ENCODE assay signal across 19 cellular contexts in genomic region chr20:35709269-35709668, GRCh38. TPM values are rescaled to one million over a fixed set of nuclear protein-coding genes. Genes with fewer than 3 reads are reported as not detected.
A peak's percentile ranks its signal among the peaks of the same experiment; 100 is the strongest.
DNase-seq lines count a peak whose midpoint lies in the region; ATAC-seq and TF ChIP-seq lines count a peak whose summit lies in the region.
"Had no signal": no experiment of that assay in that cellular context is flagged by ENCODE, and none has a peak within 500 bp of the region (broad histone marks: within the 10 kb centered on the region; RNA-seq: fewer than 3 reads in every experiment).

No MANE protein-coding gene starts in this region.

- H4K20me1 ChIP-seq in SK-N-SH (ENCODE audit: insufficient read depth) (peaks cover 91% of the 10 kb centered on the region), OCI-LY7 (ENCODE audit: insufficient read depth, low read length) (peaks cover 36% of the 10 kb centered on the region)

- peaks cover 93% of the 10 kb centered on the region for H3K79me2 ChIP-seq in SK-N-SH (ENCODE audit: insufficient read depth)
- peaks cover 79% of the 10 kb centered on the region for H3K79me2 ChIP-seq in OCI-LY7 (ENCODE audit: insufficient read depth, low read depth, low read length)

- TF ChIP-seq RAD21 in SK-N-SH (IDR thresholded peaks at IDR 0.05; ENCODE audit: low read length): no peak

- H3K27me3 Mint-ChIP-seq in chondrocyte (ENCODE audit: low read depth): no peaks in the 10 kb centered on the region

- H2AFZ ChIP-seq in SK-N-SH (ENCODE audit: low read depth) (no peak overlapping the region), OCI-LY7 (ENCODE audit: low read length) (no peak overlapping the region)

- intact Hi-C loops in Right ventricle myocardium inferior (cut with DNase I): no loop called here
- intact Hi-C loops in OCI-LY7 (cut with micrococcal nuclease; ENCODE audit: unreplicated experiment): no loop called here

- H3K4me3 Mint-ChIP-seq in chondrocyte (ENCODE audit: unreplicated experiment): no peak overlapping the region
- H3K4me3 Mint-ChIP-seq: endodermal cell had no signal

- TF ChIP-seq EP300 in SK-N-SH (IDR thresholded peaks at IDR 0.05; ENCODE audit: borderline replicate concordance in 1 of 2, low read depth in 1 of 2, low read length in 1 of 2): no peak

- H3K4me1 ChIP-seq in cardiac muscle cell (ENCODE audit: low read depth) (no peaks in the 10 kb centered on the region), SK-N-SH (ENCODE audit: control insufficient read depth in 1 of 2, insufficient read depth in 2 of 2, low read depth in 1 of 2, low read length in 1 of 2) (peaks cover 0 to 21% of the 10 kb centered on the region in 2 experiments; a peak in 3 of 4 replicates), OCI-LY7 (ENCODE audit: insufficient read depth, low read length, poor library complexity, severe bottlenecking) (no peaks in the 10 kb centered on the region)

- POLR2A ChIA-PET in SK-N-SH (lab: Yijun Ruan, JAX) (no interaction called here), OCI-LY7 (lab: Charles Lee) (interaction anchor here (0.6 to 1.4 kb wide), 3 partner anchors 9 to 169 kb away, joined by 3 to 4 read pairs (median 3); no protein-coding TSS in a partner anchor)

- peaks cover 47% of the 10 kb centered on the region for H3K36me3 Mint-ChIP-seq in chondrocyte (ENCODE audit: low read depth)

- H3K27ac ChIP-seq in cardiac muscle cell: peak overlapping the region; percentile 35
- peak overlapping the region; percentile 11 to 42; a peak in 2 of 4 replicates for H3K27ac ChIP-seq in SK-N-SH (ENCODE audit: low read depth in 2 of 2, low read length in 1 of 2)
- no peak overlapping the region for H3K27ac ChIP-seq in OCI-LY7 (ENCODE audit: low read depth, low read length, poor library complexity, severe bottlenecking)
- H3K27ac ChIP-seq: HL-60, lower lobe of right lung had no signal

- TF ChIP-seq CTCF in cardiac muscle cell (IDR thresholded peaks at IDR 0.05; ENCODE audit: low read depth, low read length) (no peak), SK-N-SH (IDR thresholded peaks at IDR 0.05) (no peak), chondrocyte (IDR thresholded peaks at IDR 0.05) (no peak), OCI-LY7 (conservative IDR thresholded peaks at IDR 0.05; ENCODE audit: low read length) (no peak)

- H3K27me3 ChIP-seq in cardiac muscle cell: no peaks in the 10 kb centered on the region
- H3K27me3 ChIP-seq in SK-N-SH (ENCODE audit: insufficient read depth): no peaks in the 10 kb centered on the region
- H3K27me3 ChIP-seq in MG63: no peaks in the 10 kb centered on the region

- ATAC-seq in Right ventricle myocardium inferior (no peak), GM18519 (IDR thresholded peaks at IDR 0.05; ENCODE audit: low FRiP score, unreplicated experiment) (no peak)
- ATAC-seq: lower lobe of right lung had no signal

- H3K9me3 Mint-ChIP-seq in chondrocyte (ENCODE audit: low read depth): no peaks in the 10 kb centered on the region
- H3K9me3 Mint-ChIP-seq: endodermal cell had no signal

- no TSS peak for BruUV-seq in OCI-LY7 (replicated peaks; lab: Mats Ljungman, UMichigan)

- CTCF ChIA-PET in SK-N-SH (lab: Yijun Ruan, JAX) (interaction anchor here (1.0 to 4.3 kb wide), 5 partner anchors 9 to 206 kb away, joined by 3 to 18 read pairs (median 4); partner anchors contain the start of genes NFS1 and ROMO1), OCI-LY7 (lab: Charles Lee; ENCODE audit: unreplicated experiment) (no interaction called here)

- H3F3A ChIP-seq in SK-N-SH (replicated peaks; ENCODE audit: insufficient read depth): peaks cover 95% of the 10 kb centered on the region

- H3K9me2 ChIP-seq in SK-N-SH (no peaks in the 10 kb centered on the region), OCI-LY7 (ENCODE audit: insufficient read depth, low read length) (no peaks in the 10 kb centered on the region)

- no peak overlapping the region; the same call in 1 of the 2 replicates for H3K9ac ChIP-seq in SK-N-SH

- H3K4me3 ChIP-seq in cardiac muscle cell: no peak overlapping the region
- no peak overlapping the region for H3K4me3 ChIP-seq in SK-N-SH (ENCODE audit: low read depth in 2 of 2, low read length in 1 of 2)
- H3K4me3 ChIP-seq in MG63: no peak overlapping the region
- H3K4me3 ChIP-seq in OCI-LY7 (ENCODE audit: low read depth, low read length, poor library complexity, severe bottlenecking): no peak overlapping the region
- H3K4me3 ChIP-seq: lower lobe of right lung had no signal

- peaks cover 18% of the 10 kb centered on the region for H3K4me1 Mint-ChIP-seq in chondrocyte (ENCODE audit: low read depth)
- H3K4me1 Mint-ChIP-seq: endodermal cell had no signal

- no peak overlapping the region for H3K4me2 ChIP-seq in SK-N-SH
- H3K4me2 ChIP-seq in OCI-LY7 (ENCODE audit: low read length): no peak overlapping the region

- H3K9me3 ChIP-seq in cardiac muscle cell (ENCODE audit: low read depth) (no peaks in the 10 kb centered on the region), SK-N-SH (no peaks in the 10 kb centered on the region), MG63 (no peaks in the 10 kb centered on the region), OCI-LY7 (ENCODE audit: low read length) (no peaks in the 10 kb centered on the region)
- H3K9me3 ChIP-seq: lower lobe of right lung had no signal

- H3K36me3 ChIP-seq in cardiac muscle cell (peaks cover 93% of the 10 kb centered on the region), SK-N-SH (replicated peaks in 1 of 2; ENCODE audit: control insufficient read depth in 1 of 2, insufficient read depth in 2 of 2, low read length in 1 of 2) (peaks cover 91 to 98% of the 10 kb centered on the region in 2 experiments), MG63 (peaks cover 96% of the 10 kb centered on the region), OCI-LY7 (ENCODE audit: insufficient read depth, low read length) (peaks cover 99% of the 10 kb centered on the region)

- no peak for DNase-seq in cardiac muscle cell (ENCODE audit: low read depth in 1 of 2, low spot score in 1 of 2)
- DNase-seq in Right ventricle myocardium inferior (ENCODE audit: missing footprints): no peak
- DNase-seq in SK-N-SH: no peak
- no peak for DNase-seq in chondrocyte (ENCODE audit: low spot score)
- no peak for DNase-seq in MG63
- DNase-seq in OCI-LY7 (ENCODE audit: low spot score): no peak
- DNase-seq in glomerular visceral epithelial cell (ENCODE audit: extremely low spot score): no peak
- DNase-seq: activated CD4-positive, alpha-beta T cell treated with anti-CD3 and anti-CD28 coated beads, Interleukin-2, amount 50 U/mL, for 1 hour; activated gamma-delta T cell; DMS153; endodermal cell; foreskin melanocyte; lower lobe of right lung; NCI-H2081; NCI-H748 treated with DMSO at 0.1 percent for 48 hours; stimulated activated naive CD4-positive, alpha-beta T cell treated with Interleukin-2 at 50 U/mL for 16 hours; T1000 had no signal

- 68% methylated on average over 1 of the region's 1 CpG for WGBS in SK-N-SH (ENCODE audit: low lambda C conversion rate)

- peak overlapping the region; percentile 66 for H3K27ac Mint-ChIP-seq in chondrocyte (ENCODE audit: unreplicated experiment)
- H3K27ac Mint-ChIP-seq: endodermal cell had no signal

RNA-seq across cellular contexts. Expression of gene ROMO1, which starts 10.1 kb away (rescaled TPM):
- total RNA-seq in cardiac muscle cell (205 and 356 TPM in 2 replicates), Right ventricle myocardium inferior (190 TPM), chondrocyte (123 to 128 TPM (median 128 TPM) in 3 replicates), OCI-LY7 (2022) (109 and 164 TPM in 2 replicates)
- polyA plus RNA-seq in cardiac muscle cell (646 and 743 TPM in 2 replicates), SK-N-SH (2012; rRNA removed) (1,087 and 1,273 TPM in 2 replicates)
- polyA plus RNA-seq in SK-N-SH (2012; cell fraction: cytosol; rRNA removed): 759 and 965 TPM in 2 replicates
- polyA plus RNA-seq in SK-N-SH (2012; cell fraction: nucleus; rRNA removed): 308 and 746 TPM in 2 replicates
- total RNA-seq in MG63 (2014; rRNA removed; shearing (Covaris generic); ENCODE audit: low replicate concordance): 143 and 318 TPM in 2 replicates
- 393 and 411 TPM in 2 replicates for total RNA-seq in OCI-LY7 (2014; rRNA removed; shearing (Covaris generic))

RNA-seq across cellular contexts. Expression of gene NFS1, which starts 10.1 kb away (rescaled TPM):
- total RNA-seq in cardiac muscle cell (32.6 and 39.3 TPM in 2 replicates), Right ventricle myocardium inferior (54.3 TPM), chondrocyte (26.8 to 29.3 TPM (median 27.8 TPM) in 3 replicates), OCI-LY7 (2022) (41.3 and 43.4 TPM in 2 replicates)
- polyA plus RNA-seq in cardiac muscle cell (43.9 and 52.4 TPM in 2 replicates), SK-N-SH (2012; rRNA removed) (75.6 and 89.7 TPM in 2 replicates)
- 53.8 and 62.8 TPM in 2 replicates for polyA plus RNA-seq in SK-N-SH (2012; cell fraction: cytosol; rRNA removed)
- 73.7 and 115 TPM in 2 replicates for polyA plus RNA-seq in SK-N-SH (2012; cell fraction: nucleus; rRNA removed)
- 94.3 and 130 TPM in 2 replicates for total RNA-seq in MG63 (2014; rRNA removed; shearing (Covaris generic); ENCODE audit: low replicate concordance)
- total RNA-seq in OCI-LY7 (2014; rRNA removed; shearing (Covaris generic)): 32.8 and 56.2 TPM in 2 replicates

RNA-seq across cellular contexts. Expression of gene RBM39, which starts 32.8 kb away (rescaled TPM):
- total RNA-seq in cardiac muscle cell (235 and 299 TPM in 2 replicates), Right ventricle myocardium inferior (133 TPM), chondrocyte (217 to 277 TPM (median 238 TPM) in 3 replicates), OCI-LY7 (2022) (429 and 431 TPM in 2 replicates)
- polyA plus RNA-seq in cardiac muscle cell (202 and 214 TPM in 2 replicates), SK-N-SH (2012; rRNA removed) (68.4 and 98.4 TPM in 2 replicates)
- polyA plus RNA-seq in SK-N-SH (2012; cell fraction: cytosol; rRNA removed): 48.8 and 64.8 TPM in 2 replicates
- 244 and 457 TPM in 2 replicates for polyA plus RNA-seq in SK-N-SH (2012; cell fraction: nucleus; rRNA removed)
- 273 and 328 TPM in 2 replicates for total RNA-seq in MG63 (2014; rRNA removed; shearing (Covaris generic); ENCODE audit: low replicate concordance)
- 346 and 448 TPM in 2 replicates for total RNA-seq in OCI-LY7 (2014; rRNA removed; shearing (Covaris generic))

RNA-seq across cellular contexts. Expression of gene CPNE1, which starts 44.6 kb away (rescaled TPM):
- total RNA-seq in cardiac muscle cell (172 and 355 TPM in 2 replicates), Right ventricle myocardium inferior (49.6 TPM), chondrocyte (127 to 142 TPM (median 142 TPM) in 3 replicates), OCI-LY7 (2022) (193 and 202 TPM in 2 replicates)
- polyA plus RNA-seq in cardiac muscle cell (225 and 377 TPM in 2 replicates), SK-N-SH (2012; rRNA removed) (217 and 279 TPM in 2 replicates)
- 131 and 171 TPM in 2 replicates for polyA plus RNA-seq in SK-N-SH (2012; cell fraction: cytosol; rRNA removed)
- 585 and 668 TPM in 2 replicates for polyA plus RNA-seq in SK-N-SH (2012; cell fraction: nucleus; rRNA removed)
- 284 and 335 TPM in 2 replicates for total RNA-seq in MG63 (2014; rRNA removed; shearing (Covaris generic); ENCODE audit: low replicate concordance)
- 83.3 and 83.7 TPM in 2 replicates for total RNA-seq in OCI-LY7 (2014; rRNA removed; shearing (Covaris generic))

RNA-seq across cellular contexts. Expression of gene RBM12, which starts 44.6 kb away (rescaled TPM):
- total RNA-seq in cardiac muscle cell: 38.5 and 43.3 TPM in 2 replicates
- polyA plus RNA-seq in cardiac muscle cell: 28.8 and 29.1 TPM in 2 replicates
- total RNA-seq in Right ventricle myocardium inferior: 41.4 TPM
- polyA plus RNA-seq in SK-N-SH (2012; rRNA removed): 41.9 and 56.7 TPM in 2 replicates
- 37.7 and 43.4 TPM in 2 replicates for polyA plus RNA-seq in SK-N-SH (2012; cell fraction: cytosol; rRNA removed)
- 55.0 and 78.3 TPM in 2 replicates for polyA plus RNA-seq in SK-N-SH (2012; cell fraction: nucleus; rRNA removed)
- 59.0 to 66.5 TPM (median 63.8 TPM) in 3 replicates for total RNA-seq in chondrocyte
- 42.9 and 54.6 TPM in 2 replicates for total RNA-seq in MG63 (2014; rRNA removed; shearing (Covaris generic); ENCODE audit: low replicate concordance)
- 63.8 and 66.3 TPM in 2 replicates for total RNA-seq in OCI-LY7 (2014; rRNA removed; shearing (Covaris generic))
- 152 and 160 TPM in 2 replicates for total RNA-seq in OCI-LY7 (2022)
